Comparison of ENCODE assay signal across 1 cellular context in the genomic region with DNA sequence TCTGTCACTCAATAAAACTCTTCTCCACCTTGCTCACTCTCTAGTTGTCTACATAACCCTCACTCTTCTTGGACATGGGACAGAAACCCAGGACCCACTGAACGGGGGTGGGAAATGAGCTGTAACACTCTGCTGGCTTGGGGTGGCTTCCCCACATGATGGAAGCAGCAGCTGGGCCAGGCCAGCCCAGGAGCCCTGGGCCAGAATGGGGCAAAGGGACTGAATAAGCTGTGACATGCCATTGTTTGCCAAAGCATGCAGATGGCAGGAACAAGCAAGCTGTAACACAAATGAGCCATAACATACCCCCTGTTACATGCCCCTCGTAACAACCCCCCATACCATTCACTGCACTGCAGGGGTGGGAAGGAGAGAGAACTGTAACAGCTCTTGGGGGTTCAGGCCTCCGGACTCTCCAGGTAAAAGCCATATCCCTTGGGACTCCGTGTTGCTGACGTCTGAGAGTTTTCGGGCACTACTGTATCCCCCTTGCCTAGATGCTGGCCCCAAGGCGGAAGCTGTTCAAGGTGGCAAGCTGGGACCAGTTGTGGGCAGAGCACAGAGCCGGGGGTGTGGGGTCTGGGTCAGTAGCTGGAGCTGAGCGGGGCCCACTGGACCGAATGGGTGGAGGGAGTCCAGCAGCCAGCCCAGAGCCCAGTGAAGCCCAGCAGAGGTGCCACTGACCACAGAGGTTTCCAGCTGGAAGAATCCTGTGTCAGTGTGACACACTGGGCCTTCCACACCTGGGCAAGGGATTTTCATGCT.
TF ChIP-seq lines count a peak whose summit lies in the region.

No MANE protein-coding gene starts in this region.

TF ChIP-seq in IMR-90, 13 proteins besides CTCF, POLR2A, EP300 and RAD21:
- TF ChIP-seq, protein P1, sequence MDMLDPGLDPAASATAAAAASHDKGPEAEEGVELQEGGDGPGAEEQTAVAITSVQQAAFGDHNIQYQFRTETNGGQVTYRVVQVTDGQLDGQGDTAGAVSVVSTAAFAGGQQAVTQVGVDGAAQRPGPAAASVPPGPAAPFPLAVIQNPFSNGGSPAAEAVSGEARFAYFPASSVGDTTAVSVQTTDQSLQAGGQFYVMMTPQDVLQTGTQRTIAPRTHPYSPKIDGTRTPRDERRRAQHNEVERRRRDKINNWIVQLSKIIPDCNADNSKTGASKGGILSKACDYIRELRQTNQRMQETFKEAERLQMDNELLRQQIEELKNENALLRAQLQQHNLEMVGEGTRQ (IDR thresholded peaks at IDR 0.05; ENCODE audit: low read depth, low read length): no peak
- no peak for TF ChIP-seq RCOR1 (IDR thresholded peaks at IDR 0.05; ENCODE audit: insufficient replicate concordance, low read length)
- TF ChIP-seq MAZ (IDR thresholded peaks at IDR 0.05; ENCODE audit: borderline replicate concordance, low read depth, low read length): no peak
- TF ChIP-seq BHLHE40 (IDR thresholded peaks at IDR 0.05; ENCODE audit: low read depth, low read length): no peak
- TF ChIP-seq MAFK (IDR thresholded peaks at IDR 0.05; ENCODE audit: low read depth, low read length): no peak
- TF ChIP-seq NFE2L2 (IDR thresholded peaks at IDR 0.05; ENCODE audit: low read depth, low read length): no peak
- TF ChIP-seq CHD1 (IDR thresholded peaks at IDR 0.05; ENCODE audit: low read depth, low read length): no peak
- TF ChIP-seq FOS (IDR thresholded peaks at IDR 0.05; ENCODE audit: low read depth, low read length): no peak
- no peak for TF ChIP-seq CEBPB (IDR thresholded peaks at IDR 0.05; ENCODE audit: low read depth, low read length)
